Comparison of ENCODE assay signal across 22 cellular contexts in genomic region chr1:104785575-104786187, GRCh38.
DNase-seq lines count a peak whose midpoint lies in the region; ATAC-seq and TF ChIP-seq lines count a peak whose summit lies in the region.
"Had no signal": no experiment of that assay in that cellular context is flagged by ENCODE, and none has a peak within 500 bp of the region (broad histone marks: within the 10 kb centered on the region; RNA-seq: fewer than 3 reads in every experiment).

No MANE protein-coding gene starts in this region.

- no peak for DNase-seq in HEK293T (ENCODE audit: extremely low spot score)
- DNase-seq in chondrocyte (ENCODE audit: low spot score), result no peak
- no peak for DNase-seq in globus pallidus (ENCODE audit: low spot score)
- DNase-seq in activated CD4-positive, alpha-beta memory T cell treated with anti-CD3 and anti-CD28 coated beads for 36 hours, result no peak
- DNase-seq: 8988T; ACHN; BE2C; C1 segment of cervical spinal cord; CD4-positive, alpha-beta memory T cell; CD4-positive, CD25-positive, alpha-beta regulatory T cell; CD8-positive, alpha-beta memory T cell; COR-L47; DMS 273 treated with DMSO at 0.1 percent for 48 hours; DMS153; DMS53; DMS79; DND-41; EL; GDM1 had no signal

- peak; percentile 12 for TF ChIP-seq CTCF in chondrocyte (IDR thresholded peaks at IDR 0.05)

- H3K9me3 Mint-ChIP-seq in chondrocyte (ENCODE audit: low read depth), result no peaks in the 10 kb centered on the region
- H3K9me3 Mint-ChIP-seq in activated CD4-positive, alpha-beta memory T cell treated with anti-CD3 and anti-CD28 coated beads for 36 hours, result peaks cover 2% of the 10 kb centered on the region

- ATAC-seq in GM18868 (IDR thresholded peaks at IDR 0.05; ENCODE audit: unreplicated experiment), result peak; percentile 51
- ATAC-seq: GM12878 had no signal

- H3K4me3 Mint-ChIP-seq in chondrocyte (ENCODE audit: unreplicated experiment), result no peak overlapping the region
- no peak overlapping the region for H3K4me3 Mint-ChIP-seq in activated CD4-positive, alpha-beta memory T cell treated with anti-CD3 and anti-CD28 coated beads for 36 hours
- H3K4me3 Mint-ChIP-seq: CD14-positive monocyte; CD4-positive, alpha-beta memory T cell; CD4-positive, CD25-positive, alpha-beta regulatory T cell; CD8-positive, alpha-beta memory T cell had no signal

- POLR2A ChIA-PET in HEK293T (lab: Yijun Ruan, JAX), result no interaction called here
- POLR2A ChIA-PET in activated CD4-positive, alpha-beta memory T cell treated with anti-CD3 and anti-CD28 coated beads for 36 hours (lab: Charles Lee), result no interaction called here

- H3K27me3 Mint-ChIP-seq in chondrocyte (ENCODE audit: low read depth), result no peaks in the 10 kb centered on the region
- no peaks in the 10 kb centered on the region for H3K27me3 Mint-ChIP-seq in activated CD4-positive, alpha-beta memory T cell treated with anti-CD3 and anti-CD28 coated beads for 36 hours
- H3K27me3 Mint-ChIP-seq: CD4-positive, alpha-beta memory T cell; CD4-positive, CD25-positive, alpha-beta regulatory T cell; CD8-positive, alpha-beta memory T cell had no signal

- H3K4me1 Mint-ChIP-seq in chondrocyte (ENCODE audit: low read depth), result no peaks in the 10 kb centered on the region
- no peaks in the 10 kb centered on the region for H3K4me1 Mint-ChIP-seq in activated CD4-positive, alpha-beta memory T cell treated with anti-CD3 and anti-CD28 coated beads for 36 hours (ENCODE audit: low read depth)
- H3K4me1 Mint-ChIP-seq: CD14-positive monocyte; CD4-positive, alpha-beta memory T cell; CD4-positive, CD25-positive, alpha-beta regulatory T cell; CD8-positive, alpha-beta memory T cell had no signal

- intact Hi-C loops in activated CD4-positive, alpha-beta memory T cell treated with anti-CD3 and anti-CD28 coated beads for 36 hours (cut with micrococcal nuclease), result no loop called here

- H3K27ac Mint-ChIP-seq in chondrocyte (ENCODE audit: unreplicated experiment), result no peak overlapping the region
- no peak overlapping the region for H3K27ac Mint-ChIP-seq in activated CD4-positive, alpha-beta memory T cell treated with anti-CD3 and anti-CD28 coated beads for 36 hours
- H3K27ac Mint-ChIP-seq: CD14-positive monocyte; CD4-positive, alpha-beta memory T cell; CD4-positive, CD25-positive, alpha-beta regulatory T cell; CD8-positive, alpha-beta memory T cell had no signal

- no peaks in the 10 kb centered on the region for H3K36me3 Mint-ChIP-seq in chondrocyte (ENCODE audit: low read depth)
- no peaks in the 10 kb centered on the region for H3K36me3 Mint-ChIP-seq in activated CD4-positive, alpha-beta memory T cell treated with anti-CD3 and anti-CD28 coated beads for 36 hours
- H3K36me3 Mint-ChIP-seq: CD14-positive monocyte; CD4-positive, alpha-beta memory T cell; CD4-positive, CD25-positive, alpha-beta regulatory T cell; CD8-positive, alpha-beta memory T cell had no signal

- CTCF ChIA-PET in HEK293T (lab: Yijun Ruan, JAX), result no interaction called here
- CTCF ChIA-PET in activated CD4-positive, alpha-beta memory T cell treated with anti-CD3 and anti-CD28 coated beads for 36 hours (lab: Charles Lee), result no interaction called here

TF ChIP-seq in HEK293T, 16 proteins besides CTCF, POLR2A, EP300 and RAD21:
- no peak for TF ChIP-seq ARNT (IDR thresholded peaks at IDR 0.05)
- TF ChIP-seq ELF4 (IDR thresholded peaks at IDR 0.05), result peak; percentile 50; the same call in 1 of the 2 replicates
